10 cellular contexts compared by ENCODE assay signal in the genomic region with DNA sequence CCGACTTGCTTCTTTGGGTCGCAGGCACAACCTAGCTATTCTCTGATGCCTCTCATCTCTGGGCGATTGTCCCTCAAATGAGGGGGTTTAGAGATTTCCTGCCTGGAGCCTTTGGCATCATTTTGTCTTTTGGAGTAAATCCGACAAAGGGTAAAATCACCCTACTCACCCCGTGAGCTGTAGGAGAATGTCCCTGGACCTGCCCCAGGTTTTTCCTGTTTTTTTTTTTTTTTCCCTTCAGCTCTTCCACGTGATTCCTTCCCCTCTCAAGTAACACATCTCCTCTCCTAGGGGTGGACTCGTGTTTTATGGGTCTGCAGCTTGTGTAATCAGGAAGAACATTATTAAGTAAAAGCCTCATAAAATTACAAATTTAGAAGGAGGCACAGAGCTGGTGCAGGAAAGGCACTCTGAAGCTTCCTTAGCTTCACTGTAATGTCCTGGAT.
DNase-seq lines count a peak whose midpoint lies in the region; ATAC-seq and TF ChIP-seq lines count a peak whose summit lies in the region.
"Had no signal": no experiment of that assay in that cellular context is flagged by ENCODE, and none has a peak within 500 bp of the region (broad histone marks: within the 10 kb centered on the region; RNA-seq: fewer than 3 reads in every experiment).

No MANE protein-coding gene starts in this region.

- H3K36me3 ChIP-seq in DND-41 (ENCODE audit: insufficient read depth, low read length): peaks cover 19% of the 10 kb centered on the region
- no peaks in the 10 kb centered on the region for H3K36me3 ChIP-seq in Karpas-422 (ENCODE audit: insufficient read depth, low read length)
- peaks cover 0 to 5% of the 10 kb centered on the region in 2 donors for H3K36me3 ChIP-seq in psoas muscle (ENCODE audit: insufficient read depth in 1 of 2, low read depth in 1 of 2)

- WGBS in psoas muscle, 3 donors: 38 to 49% (median 45%) methylated on average over 7 of the region's 7 CpGs

- no peak overlapping the region for H3K4me3 ChIP-seq in DND-41 (ENCODE audit: low read depth in 1 of 2, low read length in 2 of 2)
- no peak overlapping the region for H3K4me3 ChIP-seq in Karpas-422 (ENCODE audit: low read length)
- peak overlapping the region; percentile 2 for H3K4me3 ChIP-seq in epithelial cell of esophagus (ENCODE audit: low read length)
- peak overlapping the region; percentile 95 for H3K4me3 ChIP-seq in psoas muscle
- H3K4me3 ChIP-seq: cardiac muscle cell had no signal

- H3K9me3 ChIP-seq in DND-41 (ENCODE audit: insufficient read depth, low read length, severe bottlenecking) (no peaks in the 10 kb centered on the region), Karpas-422 (ENCODE audit: low read length) (no peaks in the 10 kb centered on the region), psoas muscle (no peaks in the 10 kb centered on the region)

- ATAC-seq in DND-41 (ENCODE audit: insufficient read depth, low read depth): no peak
- no peak for ATAC-seq in psoas muscle
- no peak for ATAC-seq in Right ventricle myocardium inferior
- ATAC-seq: left lobe of liver had no signal

- intact Hi-C loops in psoas muscle (cut with DNase I) (loop anchor here in 1 of 2 donors (5.0 kb wide), 1 partner anchor 124 kb away; no protein-coding TSS in a partner anchor), Right ventricle myocardium inferior (cut with DNase I) (loop anchor here (5.0 to 10.0 kb wide), 3 partner anchors 91 to 201 kb away; partner anchors contain the start of gene ZNF746)

- H4K20me1 ChIP-seq in DND-41 (ENCODE audit: insufficient read depth, low read length) (peaks cover 29% of the 10 kb centered on the region), Karpas-422 (ENCODE audit: insufficient read depth, low read depth, low read length) (peaks cover 15% of the 10 kb centered on the region; the same call in 1 of the 2 replicates)

- peak overlapping the region; percentile 85; the same call in 1 of the 2 replicates for H3K4me2 ChIP-seq in DND-41 (ENCODE audit: insufficient read depth, low read length)
- H3K4me2 ChIP-seq in Karpas-422 (ENCODE audit: low read depth, low read length, poor library complexity, severe bottlenecking): peak overlapping the region; percentile 83

- H3K27me3 ChIP-seq in DND-41 (ENCODE audit: insufficient read depth, low read length, poor library complexity) (peaks cover 7% of the 10 kb centered on the region), Karpas-422 (ENCODE audit: low read length) (no peaks in the 10 kb centered on the region), psoas muscle (ENCODE audit: insufficient read depth in 3 of 3, low read length in 2 of 3) (no peaks in the 10 kb centered on the region)

- no peak for TF ChIP-seq CTCF in DND-41 (IDR thresholded peaks at IDR 0.05; ENCODE audit: borderline replicate concordance, extremely low read depth, low read length, poor library complexity, severe bottlenecking)
- no peak for TF ChIP-seq CTCF in epithelial cell of esophagus (IDR thresholded peaks at IDR 0.05; ENCODE audit: insufficient read depth, low read depth, low read length, missing control alignments)
- TF ChIP-seq CTCF in psoas muscle (IDR thresholded peaks at IDR 0.05): no peak

- H3K9ac ChIP-seq in DND-41 (ENCODE audit: low read depth, low read length): no peak overlapping the region
- H3K9ac ChIP-seq in Karpas-422 (ENCODE audit: low read length): no peak overlapping the region

- DNase-seq in DND-41 (no peak), Karpas-422 (no peak), epithelial cell of esophagus (ENCODE audit: low read depth) (no peak), psoas muscle (no peak), NCI-H1092 treated with DMSO at 0.1 percent for 48 hours (lab: John Stamatoyannopoulos, UW) (no peak), anterior cingulate cortex (lab: John Stamatoyannopoulos, UW) (no peak), Right ventricle myocardium inferior (ENCODE audit: missing footprints) (no peak)
- DNase-seq: NCI-H1105 had no signal

- no peaks in the 10 kb centered on the region for H3K9me2 ChIP-seq in Karpas-422 (replicated peaks; ENCODE audit: insufficient read depth, low read length)

- H3K27ac ChIP-seq in DND-41 (ENCODE audit: low read length): no peak overlapping the region
- no peak overlapping the region for H3K27ac ChIP-seq in Karpas-422 (ENCODE audit: low read length)
- H3K27ac ChIP-seq in psoas muscle: peak overlapping the region; percentile 36

- H3K79me2 ChIP-seq in DND-41 (ENCODE audit: insufficient read depth, low read length): peaks cover 32% of the 10 kb centered on the region
- peaks cover 29% of the 10 kb centered on the region for H3K79me2 ChIP-seq in Karpas-422 (ENCODE audit: low read length)

- H3K4me1 ChIP-seq in DND-41 (ENCODE audit: insufficient read depth, low read length) (peaks cover 30% of the 10 kb centered on the region), Karpas-422 (ENCODE audit: low read length) (peaks cover 23% of the 10 kb centered on the region), psoas muscle (peaks cover 24% of the 10 kb centered on the region)

- H2AFZ ChIP-seq in DND-41 (ENCODE audit: low read depth, low read length) (peak overlapping the region; percentile 100), Karpas-422 (ENCODE audit: low read length) (no peak overlapping the region)

Comparison
In these comparisons a context has a peak if more than half of its experiments do, and no peak if none do; other contexts are left out.
1. H3K4me3 ChIP-seq: peak in epithelial cell of esophagus (single experiment) and psoas muscle (single experiment); none in DND-41 (0 of 2) and Karpas-422 (single experiment).